In genomic region chr9:2645569-2645968, GRCh38 we compare ENCODE assay signal across 16 cellular contexts. TPM values are rescaled to one million over a fixed set of nuclear protein-coding genes. Genes with fewer than 3 reads are reported as not detected.
DNase-seq lines count a peak whose midpoint lies in the region; ATAC-seq, FAIRE-seq and TF ChIP-seq lines count a peak whose summit lies in the region.
"Had no signal": no experiment of that assay in that cellular context is flagged by ENCODE, and none has a peak within 500 bp of the region (broad histone marks: within the 10 kb centered on the region; RNA-seq: fewer than 3 reads in every experiment).

No MANE protein-coding gene starts in this region.

- H3K79me2 ChIP-seq in OCI-LY7 (ENCODE audit: insufficient read depth, low read depth, low read length), result no peaks in the 10 kb centered on the region

- no peaks in the 10 kb centered on the region for H3K36me3 ChIP-seq in OCI-LY7 (ENCODE audit: insufficient read depth, low read length)

- H3K9me3 ChIP-seq in OCI-LY7 (ENCODE audit: low read length), result no peaks in the 10 kb centered on the region
- H3K9me3 ChIP-seq: BLaER1 had no signal

- H2AFZ ChIP-seq in OCI-LY7 (ENCODE audit: low read length), result no peak overlapping the region

- H3K36me3 Mint-ChIP-seq in activated T-helper 1 cell treated with anti-CD3 and anti-CD28 coated beads, Interleukin-12 subunit alpha, Interleukin-12 subunit beta, Interleukin-2, Interleukin-4 antibody, amounts not matched to agents 30 ng/mL and 10 ng/mL and 1 ng/mL, durations not matched to agents 14 hours and 24 hours and 36 hours (ENCODE audit: low read depth), result peaks cover 33% of the 10 kb centered on the region
- peaks cover 53% of the 10 kb centered on the region for H3K36me3 Mint-ChIP-seq in activated naive CD8-positive, alpha-beta T cell treated with anti-CD3 and anti-CD28 coated beads, Interleukin-2, amount 50 U/mL, for 24 hours (ENCODE audit: low read depth)

- H3K9me2 ChIP-seq in OCI-LY7 (ENCODE audit: insufficient read depth, low read length), result no peaks in the 10 kb centered on the region

- BruUV-seq in OCI-LY7 (replicated peaks; lab: Mats Ljungman, UMichigan), result no TSS peak

- no peak overlapping the region for H3K27ac ChIP-seq in OCI-LY7 (ENCODE audit: low read depth, low read length, poor library complexity, severe bottlenecking)
- H3K27ac ChIP-seq: BLaER1, VCaP had no signal

- POLR2A ChIA-PET in OCI-LY7 (lab: Charles Lee), result interaction anchor here (0.5 kb wide), 1 partner anchor 1383 kb away, joined by 3 read pairs; no protein-coding TSS in a partner anchor

- no peak overlapping the region for H3K4me3 ChIP-seq in OCI-LY7 (ENCODE audit: low read depth, low read length, poor library complexity, severe bottlenecking)
- H3K4me3 ChIP-seq: BLaER1 had no signal

- CTCF ChIA-PET in OCI-LY7 (lab: Charles Lee; ENCODE audit: unreplicated experiment), result no interaction called here

- ATAC-seq in GM18868 (IDR thresholded peaks at IDR 0.05; ENCODE audit: unreplicated experiment) (peak; percentile 90), GM21526 (IDR thresholded peaks at IDR 0.05; ENCODE audit: low FRiP score, unreplicated experiment) (peak; percentile 77), HG03025 (IDR thresholded peaks at IDR 0.05; ENCODE audit: low FRiP score, unreplicated experiment) (peak; percentile 77)
- no peak for ATAC-seq in activated naive CD8-positive, alpha-beta T cell treated with anti-CD3 and anti-CD28 coated beads, Interleukin-2, amount 50 U/mL, for 24 hours
- ATAC-seq: HCT116 had no signal

- no peak for FAIRE-seq in RCC 7860 (lab: Jason Lieb, UNC)
- FAIRE-seq: endothelial cell of umbilical vein had no signal

- H3K4me1 Mint-ChIP-seq in activated T-helper 1 cell treated with anti-CD3 and anti-CD28 coated beads, Interleukin-12 subunit alpha, Interleukin-12 subunit beta, Interleukin-2, Interleukin-4 antibody, amounts not matched to agents 30 ng/mL and 10 ng/mL and 1 ng/mL, durations not matched to agents 14 hours and 24 hours and 36 hours (ENCODE audit: low read depth), result no peaks in the 10 kb centered on the region
- H3K4me1 Mint-ChIP-seq in activated naive CD8-positive, alpha-beta T cell treated with anti-CD3 and anti-CD28 coated beads, Interleukin-2, amount 50 U/mL, for 24 hours, result no peaks in the 10 kb centered on the region
- H3K4me1 Mint-ChIP-seq: activated naive CD8-positive, alpha-beta T cell treated with anti-CD3 and anti-CD28 coated beads for 36 hours; central memory CD8-positive, alpha-beta T cell had no signal

- intact Hi-C loops in OCI-LY7 (cut with micrococcal nuclease; ENCODE audit: unreplicated experiment), result no loop called here
- intact Hi-C loops in activated T-helper 1 cell treated with anti-CD3 and anti-CD28 coated beads, Interleukin-12 subunit alpha, Interleukin-12 subunit beta, Interleukin-2, Interleukin-4 antibody, amounts not matched to agents 30 ng/mL and 10 ng/mL and 1 ng/mL, durations not matched to agents 14 hours and 24 hours and 36 hours (cut with micrococcal nuclease), result no loop called here

- no peaks in the 10 kb centered on the region for H3K4me1 ChIP-seq in OCI-LY7 (ENCODE audit: insufficient read depth, low read length, poor library complexity, severe bottlenecking)
- H3K4me1 ChIP-seq: BLaER1 had no signal

- H3K27ac Mint-ChIP-seq in activated T-helper 1 cell treated with anti-CD3 and anti-CD28 coated beads, Interleukin-12 subunit alpha, Interleukin-12 subunit beta, Interleukin-2, Interleukin-4 antibody, amounts not matched to agents 30 ng/mL and 10 ng/mL and 1 ng/mL, durations not matched to agents 14 hours and 24 hours and 36 hours, result no peak overlapping the region
- H3K27ac Mint-ChIP-seq in activated naive CD8-positive, alpha-beta T cell treated with anti-CD3 and anti-CD28 coated beads, Interleukin-2, amount 50 U/mL, for 24 hours, result no peak overlapping the region
- H3K27ac Mint-ChIP-seq: activated naive CD8-positive, alpha-beta T cell treated with anti-CD3 and anti-CD28 coated beads for 36 hours had no signal

- peaks cover 4% of the 10 kb centered on the region for H3K9me3 Mint-ChIP-seq in activated T-helper 1 cell treated with anti-CD3 and anti-CD28 coated beads, Interleukin-12 subunit alpha, Interleukin-12 subunit beta, Interleukin-2, Interleukin-4 antibody, amounts not matched to agents 30 ng/mL and 10 ng/mL and 1 ng/mL, durations not matched to agents 14 hours and 24 hours and 36 hours
- H3K9me3 Mint-ChIP-seq in activated naive CD8-positive, alpha-beta T cell treated with anti-CD3 and anti-CD28 coated beads, Interleukin-2, amount 50 U/mL, for 24 hours, result peaks cover 5% of the 10 kb centered on the region
- H3K9me3 Mint-ChIP-seq: activated naive CD8-positive, alpha-beta T cell treated with anti-CD3 and anti-CD28 coated beads for 36 hours; central memory CD8-positive, alpha-beta T cell had no signal

- no peak overlapping the region for H3K4me3 Mint-ChIP-seq in activated T-helper 1 cell treated with anti-CD3 and anti-CD28 coated beads, Interleukin-12 subunit alpha, Interleukin-12 subunit beta, Interleukin-2, Interleukin-4 antibody, amounts not matched to agents 30 ng/mL and 10 ng/mL and 1 ng/mL, durations not matched to agents 14 hours and 24 hours and 36 hours
- no peak overlapping the region for H3K4me3 Mint-ChIP-seq in activated naive CD8-positive, alpha-beta T cell treated with anti-CD3 and anti-CD28 coated beads, Interleukin-2, amount 50 U/mL, for 24 hours
- H3K4me3 Mint-ChIP-seq: activated naive CD8-positive, alpha-beta T cell treated with anti-CD3 and anti-CD28 coated beads for 36 hours; central memory CD8-positive, alpha-beta T cell had no signal

- 0 out of 2 replicates have a peak overlapping the region, but pooled peaks have one; percentile 10 for H3K4me2 ChIP-seq in OCI-LY7 (ENCODE audit: low read length)
- H3K4me2 ChIP-seq: BLaER1 had no signal

- TF ChIP-seq CTCF in OCI-LY7 (conservative IDR thresholded peaks at IDR 0.05; ENCODE audit: low read length), result no peak

- no peaks in the 10 kb centered on the region for H4K20me1 ChIP-seq in OCI-LY7 (ENCODE audit: insufficient read depth, low read length)
- H4K20me1 ChIP-seq: BLaER1 had no signal

- DNase-seq in OCI-LY7 (ENCODE audit: low spot score), result no peak
- no peak for DNase-seq in activated T-helper 1 cell treated with anti-CD3 and anti-CD28 coated beads, Interleukin-12 subunit alpha, Interleukin-12 subunit beta, Interleukin-2, Interleukin-4 antibody, amounts not matched to agents 30 ng/mL and 10 ng/mL and 1 ng/mL, durations not matched to agents 14 hours and 24 hours and 36 hours (ENCODE audit: low spot score)
- DNase-seq in RCC 7860 (ENCODE audit: low spot score), result no peak
- DNase-seq in SW480 (ENCODE audit: low spot score), result no peak
- no peak for DNase-seq in activated naive CD8-positive, alpha-beta T cell treated with anti-CD3 and anti-CD28 coated beads, Interleukin-2, amount 50 U/mL, for 24 hours
- DNase-seq: activated naive CD8-positive, alpha-beta T cell treated with anti-CD3 and anti-CD28 coated beads for 36 hours; DMS79; islet precursor cell had no signal

- H3K27me3 Mint-ChIP-seq in activated T-helper 1 cell treated with anti-CD3 and anti-CD28 coated beads, Interleukin-12 subunit alpha, Interleukin-12 subunit beta, Interleukin-2, Interleukin-4 antibody, amounts not matched to agents 30 ng/mL and 10 ng/mL and 1 ng/mL, durations not matched to agents 14 hours and 24 hours and 36 hours (ENCODE audit: insufficient read depth), result no peaks in the 10 kb centered on the region
- no peaks in the 10 kb centered on the region for H3K27me3 Mint-ChIP-seq in activated naive CD8-positive, alpha-beta T cell treated with anti-CD3 and anti-CD28 coated beads, Interleukin-2, amount 50 U/mL, for 24 hours
- H3K27me3 Mint-ChIP-seq: central memory CD8-positive, alpha-beta T cell had no signal

RNA-seq across cellular contexts. Expression of gene VLDLR, which starts 24.0 kb away (rescaled TPM):
- 0.05 and 0.06 TPM in 2 replicates for total RNA-seq in OCI-LY7 (2014; rRNA removed; shearing (Covaris generic))
- 0.15 TPM in 1 of 2 replicates, not detected in the other for total RNA-seq in OCI-LY7 (2022)
- total RNA-seq in activated T-helper 1 cell treated with anti-CD3 and anti-CD28 coated beads, Interleukin-12 subunit alpha, Interleukin-12 subunit beta, Interleukin-2, Interleukin-4 antibody, amounts not matched to agents 30 ng/mL and 10 ng/mL and 1 ng/mL, durations not matched to agents 14 hours and 24 hours and 36 hours, result 4.9 and 5.2 TPM in 2 replicates
